ENCODE assay signal across 14 cellular contexts in the genomic region with DNA sequence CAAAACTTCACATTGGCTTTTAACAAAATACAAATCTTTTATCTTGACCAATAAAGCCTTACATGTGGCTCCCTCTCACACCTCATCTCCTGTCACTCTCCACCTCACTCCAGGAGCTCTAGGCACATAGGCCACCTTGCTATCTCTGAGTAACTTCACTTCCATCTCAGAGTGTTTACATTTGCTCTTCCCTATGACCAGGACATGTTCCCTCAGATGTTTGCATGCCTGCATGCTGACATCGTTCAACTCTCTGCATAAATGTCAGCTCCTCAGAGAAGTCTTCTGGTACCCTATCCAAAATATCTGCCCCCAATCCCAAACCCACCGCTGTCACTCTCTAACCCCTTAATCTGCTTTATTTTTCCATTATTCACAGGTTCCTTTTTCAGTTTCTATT.
DNase-seq lines count a peak whose midpoint lies in the region; ATAC-seq, FAIRE-seq and TF ChIP-seq lines count a peak whose summit lies in the region.
"Had no signal": no experiment of that assay in that cellular context is flagged by ENCODE, and none has a peak within 500 bp of the region (broad histone marks: within the 10 kb centered on the region; RNA-seq: fewer than 3 reads in every experiment).

No MANE protein-coding gene starts in this region.

- no peak for TF ChIP-seq EP300 in A549 (IDR thresholded peaks at IDR 0.05)

- no peak; a peak in 1 of 5 replicates for TF ChIP-seq RAD21 in A549 (conservative IDR thresholded peaks at IDR 0.05 in 1 of 2, IDR thresholded peaks at IDR 0.05 in 1 of 2)

- CTCF ChIA-PET in A549 (lab: Yijun Ruan, JAX) = no interaction called here

- H3K4me1 Mint-ChIP-seq in activated naive CD8-positive, alpha-beta T cell treated with anti-CD3 and anti-CD28 coated beads for 36 hours = peaks cover 71% of the 10 kb centered on the region
- peaks cover 12% of the 10 kb centered on the region for H3K4me1 Mint-ChIP-seq in progenitor cell of endocrine pancreas (ENCODE audit: low read depth)

- peaks cover 50% of the 10 kb centered on the region for H3K36me3 Mint-ChIP-seq in activated naive CD8-positive, alpha-beta T cell treated with anti-CD3 and anti-CD28 coated beads for 36 hours
- no peaks in the 10 kb centered on the region for H3K36me3 Mint-ChIP-seq in progenitor cell of endocrine pancreas (ENCODE audit: insufficient read depth)

- WGBS in A549 (ENCODE audit: missing lambda C conversion rate) = 63% methylated on average over 2 of the region's 2 CpGs

- H3K4me3 Mint-ChIP-seq in activated naive CD8-positive, alpha-beta T cell treated with anti-CD3 and anti-CD28 coated beads for 36 hours = no peak overlapping the region
- no peak overlapping the region for H3K4me3 Mint-ChIP-seq in progenitor cell of endocrine pancreas (ENCODE audit: low read depth)

- peak overlapping the region; percentile 27 for H3K27ac Mint-ChIP-seq in activated naive CD8-positive, alpha-beta T cell treated with anti-CD3 and anti-CD28 coated beads for 36 hours
- H3K27ac Mint-ChIP-seq in progenitor cell of endocrine pancreas = no peak overlapping the region

- peaks cover 33% of the 10 kb centered on the region for H3K9me3 Mint-ChIP-seq in activated naive CD8-positive, alpha-beta T cell treated with anti-CD3 and anti-CD28 coated beads for 36 hours
- H3K9me3 Mint-ChIP-seq in progenitor cell of endocrine pancreas (ENCODE audit: low read depth) = no peaks in the 10 kb centered on the region

- H3K9me3 ChIP-seq in A549 = peaks cover 14% of the 10 kb centered on the region; the same call in 2 of the 3 replicates
- H3K9me3 ChIP-seq: HAP-1 had no signal

- no peak for TF ChIP-seq POLR2A in A549 (IDR thresholded peaks at IDR 0.05; ENCODE audit: low read length)

- peak overlapping the region; percentile 57 to 71 for H3K27ac ChIP-seq in A549
- H3K27ac ChIP-seq: BLaER1 treated with 17β-estradiol and CSF1 and Interleukin-3, amounts not matched to agents 10 nM and 100 nM had no signal

- 0 out of 3 replicates have a peak overlapping the region, but pooled peaks have one; percentile 13 for H3K4me2 ChIP-seq in A549

- no peaks in the 10 kb centered on the region for H3K27me3 Mint-ChIP-seq in activated naive CD8-positive, alpha-beta T cell treated with anti-CD3 and anti-CD28 coated beads for 36 hours
- no peaks in the 10 kb centered on the region for H3K27me3 Mint-ChIP-seq in progenitor cell of endocrine pancreas

- TF ChIP-seq CTCF in A549 (IDR thresholded peaks at IDR 0.05) (no peak), progenitor cell of endocrine pancreas (IDR thresholded peaks at IDR 0.05; ENCODE audit: unreplicated experiment) (no peak)

- no peak overlapping the region for H3K4me3 ChIP-seq in A549
- H3K4me3 ChIP-seq: BLaER1 treated with 17β-estradiol and CSF1 and Interleukin-3, amounts not matched to agents 10 nM and 100 nM; HAP-1 had no signal

- FAIRE-seq in A549 (lab: Jason Lieb, UNC) (no peak), frontal cortex (lab: Jason Lieb, UNC) (no peak)
- FAIRE-seq: GM18507 had no signal

- peak in 1 of 2 experiments; percentile 42 for DNase-seq in A549 (ENCODE audit: low read depth in 1 of 2, low spot score in 1 of 2)
- DNase-seq in EL = peak; percentile 48
- DNase-seq in activated naive CD8-positive, alpha-beta T cell treated with anti-CD3 and anti-CD28 coated beads for 36 hours = no peak
- peak; percentile 81 for DNase-seq in islet precursor cell
- no peak for DNase-seq in frontal cortex (ENCODE audit: low spot score in 2 of 2)
- DNase-seq in progenitor cell of endocrine pancreas (ENCODE audit: low spot score, unreplicated experiment) = no peak
- DNase-seq in stimulated activated CD4-positive, alpha-beta T cell treated with anti-CD3 and anti-CD28 coated beads, Interleukin-2, amount 100 ng/mL, for 24 hours = no peak
- DNase-seq: cortex of kidney, NCI-H1092, T-helper 9 cell had no signal

- peaks cover 9% of the 10 kb centered on the region; the same call in 2 of the 3 replicates for H3K4me1 ChIP-seq in A549
- H3K4me1 ChIP-seq: HAP-1 had no signal

- POLR2A ChIA-PET in A549 (lab: Yijun Ruan, JAX) = interaction anchor here (0.9 kb wide), 1 partner anchor 50 kb away, joined by 3 read pairs; no protein-coding TSS in a partner anchor

- peak in 1 of 2 experiments; percentile 40; a peak in 2 of 6 replicates for ATAC-seq in A549
- ATAC-seq in HG02840 (IDR thresholded peaks at IDR 0.05; ENCODE audit: low FRiP score, unreplicated experiment) = no peak

TF ChIP-seq in A549, 52 proteins besides CTCF, POLR2A, EP300 and RAD21:
- TF ChIP-seq ZSCAN20 (CRISPR knock-in tag; IDR thresholded peaks at IDR 0.05) (no peak), CHD2 (IDR thresholded peaks at IDR 0.05; ENCODE audit: low read length, partially characterized antibody) (no peak), HEYL (CRISPR knock-in tag; IDR thresholded peaks at IDR 0.05) (no peak), FOSL2 (IDR thresholded peaks at IDR 0.05) (no peak), FOSL2 (CRISPR knock-in tag; IDR thresholded peaks at IDR 0.05) (no peak), KDM5A (IDR thresholded peaks at IDR 0.05) (no peak), BHLHE40 (IDR thresholded peaks at IDR 0.05; ENCODE audit: low read depth, low read length) (no peak), POLR2AphosphoS2 (conservative IDR thresholded peaks at IDR 0.05; ENCODE audit: low read length) (no peak), NFE2L2 (conservative IDR thresholded peaks at IDR 0.05; ENCODE audit: low read length) (no peak), MYC (IDR thresholded peaks at IDR 0.05; ENCODE audit: borderline replicate concordance, low read length) (no peak), GATA3 (IDR thresholded peaks at IDR 0.05; ENCODE audit: borderline replicate concordance) (no peak), RFX5 (IDR thresholded peaks at IDR 0.05) (no peak), TP53 (CRISPR knock-in tag; IDR thresholded peaks at IDR 0.05) (no peak), MAFK (IDR thresholded peaks at IDR 0.05; ENCODE audit: partially characterized antibody) (no peak), SREBF2 (IDR thresholded peaks at IDR 0.05) (no peak)
- TF ChIP-seq, protein P1, sequence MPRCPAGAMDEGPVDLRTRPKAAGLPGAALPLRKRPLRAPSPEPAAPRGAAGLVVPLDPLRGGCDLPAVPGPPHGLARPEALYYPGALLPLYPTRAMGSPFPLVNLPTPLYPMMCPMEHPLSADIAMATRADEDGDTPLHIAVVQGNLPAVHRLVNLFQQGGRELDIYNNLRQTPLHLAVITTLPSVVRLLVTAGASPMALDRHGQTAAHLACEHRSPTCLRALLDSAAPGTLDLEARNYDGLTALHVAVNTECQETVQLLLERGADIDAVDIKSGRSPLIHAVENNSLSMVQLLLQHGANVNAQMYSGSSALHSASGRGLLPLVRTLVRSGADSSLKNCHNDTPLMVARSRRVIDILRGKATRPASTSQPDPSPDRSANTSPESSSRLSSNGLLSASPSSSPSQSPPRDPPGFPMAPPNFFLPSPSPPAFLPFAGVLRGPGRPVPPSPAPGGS (IDR thresholded peaks at IDR 0.05) = no peak
- TF ChIP-seq, protein P2, sequence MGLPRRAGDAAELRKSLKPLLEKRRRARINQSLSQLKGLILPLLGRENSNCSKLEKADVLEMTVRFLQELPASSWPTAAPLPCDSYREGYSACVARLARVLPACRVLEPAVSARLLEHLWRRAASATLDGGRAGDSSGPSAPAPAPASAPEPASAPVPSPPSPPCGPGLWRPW (IDR thresholded peaks at IDR 0.05) = no peak
- TF ChIP-seq, protein P3, sequence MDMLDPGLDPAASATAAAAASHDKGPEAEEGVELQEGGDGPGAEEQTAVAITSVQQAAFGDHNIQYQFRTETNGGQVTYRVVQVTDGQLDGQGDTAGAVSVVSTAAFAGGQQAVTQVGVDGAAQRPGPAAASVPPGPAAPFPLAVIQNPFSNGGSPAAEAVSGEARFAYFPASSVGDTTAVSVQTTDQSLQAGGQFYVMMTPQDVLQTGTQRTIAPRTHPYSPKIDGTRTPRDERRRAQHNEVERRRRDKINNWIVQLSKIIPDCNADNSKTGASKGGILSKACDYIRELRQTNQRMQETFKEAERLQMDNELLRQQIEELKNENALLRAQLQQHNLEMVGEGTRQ (IDR thresholded peaks at IDR 0.05) = no peak
- TF ChIP-seq, protein P4, sequence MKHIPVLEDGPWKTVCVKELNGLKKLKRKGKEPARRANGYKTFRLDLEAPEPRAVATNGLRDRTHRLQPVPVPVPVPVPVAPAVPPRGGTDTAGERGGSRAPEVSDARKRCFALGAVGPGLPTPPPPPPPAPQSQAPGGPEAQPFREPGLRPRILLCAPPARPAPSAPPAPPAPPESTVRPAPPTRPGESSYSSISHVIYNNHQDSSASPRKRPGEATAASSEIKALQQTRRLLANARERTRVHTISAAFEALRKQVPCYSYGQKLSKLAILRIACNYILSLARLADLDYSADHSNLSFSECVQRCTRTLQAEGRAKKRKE (CRISPR knock-in tag; IDR thresholded peaks at IDR 0.05; ENCODE audit: low read depth) = no peak
- TF ChIP-seq, protein P5, sequence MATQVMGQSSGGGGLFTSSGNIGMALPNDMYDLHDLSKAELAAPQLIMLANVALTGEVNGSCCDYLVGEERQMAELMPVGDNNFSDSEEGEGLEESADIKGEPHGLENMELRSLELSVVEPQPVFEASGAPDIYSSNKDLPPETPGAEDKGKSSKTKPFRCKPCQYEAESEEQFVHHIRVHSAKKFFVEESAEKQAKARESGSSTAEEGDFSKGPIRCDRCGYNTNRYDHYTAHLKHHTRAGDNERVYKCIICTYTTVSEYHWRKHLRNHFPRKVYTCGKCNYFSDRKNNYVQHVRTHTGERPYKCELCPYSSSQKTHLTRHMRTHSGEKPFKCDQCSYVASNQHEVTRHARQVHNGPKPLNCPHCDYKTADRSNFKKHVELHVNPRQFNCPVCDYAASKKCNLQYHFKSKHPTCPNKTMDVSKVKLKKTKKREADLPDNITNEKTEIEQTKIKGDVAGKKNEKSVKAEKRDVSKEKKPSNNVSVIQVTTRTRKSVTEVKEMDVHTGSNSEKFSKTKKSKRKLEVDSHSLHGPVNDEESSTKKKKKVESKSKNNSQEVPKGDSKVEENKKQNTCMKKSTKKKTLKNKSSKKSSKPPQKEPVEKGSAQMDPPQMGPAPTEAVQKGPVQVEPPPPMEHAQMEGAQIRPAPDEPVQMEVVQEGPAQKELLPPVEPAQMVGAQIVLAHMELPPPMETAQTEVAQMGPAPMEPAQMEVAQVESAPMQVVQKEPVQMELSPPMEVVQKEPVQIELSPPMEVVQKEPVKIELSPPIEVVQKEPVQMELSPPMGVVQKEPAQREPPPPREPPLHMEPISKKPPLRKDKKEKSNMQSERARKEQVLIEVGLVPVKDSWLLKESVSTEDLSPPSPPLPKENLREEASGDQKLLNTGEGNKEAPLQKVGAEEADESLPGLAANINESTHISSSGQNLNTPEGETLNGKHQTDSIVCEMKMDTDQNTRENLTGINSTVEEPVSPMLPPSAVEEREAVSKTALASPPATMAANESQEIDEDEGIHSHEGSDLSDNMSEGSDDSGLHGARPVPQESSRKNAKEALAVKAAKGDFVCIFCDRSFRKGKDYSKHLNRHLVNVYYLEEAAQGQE (IDR thresholded peaks at IDR 0.05) = no peak

Comparison
In these comparisons a context has a peak if more than half of its experiments do, and no peak if none do; other contexts are left out.
1. DNase-seq: peak in EL (single experiment) and islet precursor cell (single experiment); none in activated naive CD8-positive, alpha-beta T cell treated with anti-CD3 and anti-CD28 coated beads for 36 hours (single experiment), frontal cortex (0 of 2), progenitor cell of endocrine pancreas (single experiment) and stimulated activated CD4-positive, alpha-beta T cell treated with anti-CD3 and anti-CD28 coated beads, Interleukin-2, amount 100 ng/mL, for 24 hours (0 of 2).